ENCODE assay signal across 12 cellular contexts in genomic region chr18:9133225-9133624, GRCh38. TPM values are rescaled to one million over a fixed set of nuclear protein-coding genes. Genes with fewer than 3 reads are reported as not detected.
DNase-seq lines count a peak whose midpoint lies in the region; ATAC-seq, FAIRE-seq and TF ChIP-seq lines count a peak whose summit lies in the region.
"Had no signal": no experiment of that assay in that cellular context is flagged by ENCODE, and none has a peak within 500 bp of the region (broad histone marks: within the 10 kb centered on the region; RNA-seq: fewer than 3 reads in every experiment).

No MANE protein-coding gene starts in this region.

- H3K4me3 ChIP-seq in Karpas-422 (ENCODE audit: low read length) (no peak overlapping the region), bronchial epithelial cell (ENCODE audit: low read depth, low read length) (no peak overlapping the region), mucosa of descending colon (no peak overlapping the region)

- H3K4me1 Mint-ChIP-seq in Calu3 (ENCODE audit: low read depth, unreplicated experiment) (peaks cover 37% of the 10 kb centered on the region), nephron progenitor cell (peaks cover 18% of the 10 kb centered on the region)

- H3K4me3 Mint-ChIP-seq in Calu3 (ENCODE audit: low read depth, unreplicated experiment) (peak overlapping the region; percentile 3), nephron progenitor cell (no peak overlapping the region)
- H3K4me3 Mint-ChIP-seq: activated CD4-positive, alpha-beta T cell treated with anti-CD3 and anti-CD28 coated beads, Interleukin-2, amount 10 ng/mL, durations not matched to agents 7 days and 5 days had no signal

- H3K4me1 ChIP-seq in Karpas-422 (ENCODE audit: low read length) (peaks cover 40% of the 10 kb centered on the region), mucosa of descending colon (ENCODE audit: low read depth) (peaks cover 25% of the 10 kb centered on the region)

- peak overlapping the region; percentile 22; the same call in 1 of the 2 replicates for H3K27ac ChIP-seq in Karpas-422 (ENCODE audit: low read length)

- peaks cover 72% of the 10 kb centered on the region for H3K36me3 Mint-ChIP-seq in Calu3 (ENCODE audit: insufficient read depth, unreplicated experiment)
- H3K36me3 Mint-ChIP-seq in nephron progenitor cell (ENCODE audit: low read depth) = peaks cover 41% of the 10 kb centered on the region

- H2AFZ ChIP-seq in Karpas-422 (ENCODE audit: low read length) = no peak overlapping the region

- no peak for FAIRE-seq in bronchial epithelial cell (lab: Jason Lieb, UNC)
- FAIRE-seq: kidney had no signal

- peaks cover 48% of the 10 kb centered on the region for H3K36me3 ChIP-seq in Karpas-422 (ENCODE audit: insufficient read depth, low read length)
- peaks cover 3% of the 10 kb centered on the region for H3K36me3 ChIP-seq in bronchial epithelial cell (ENCODE audit: control insufficient read depth, insufficient read depth, low read length)
- peaks cover 13% of the 10 kb centered on the region for H3K36me3 ChIP-seq in mucosa of descending colon (ENCODE audit: low read depth)

- H3K9me3 ChIP-seq in Karpas-422 (ENCODE audit: low read length) (no peaks in the 10 kb centered on the region), mucosa of descending colon (no peaks in the 10 kb centered on the region)

- H3K27me3 Mint-ChIP-seq in Calu3 (ENCODE audit: unreplicated experiment) (no peaks in the 10 kb centered on the region), nephron progenitor cell (ENCODE audit: low read depth, poor library complexity) (peaks cover 2% of the 10 kb centered on the region)
- H3K27me3 Mint-ChIP-seq: activated CD4-positive, alpha-beta T cell treated with anti-CD3 and anti-CD28 coated beads, Interleukin-2, amount 10 ng/mL, durations not matched to agents 7 days and 5 days had no signal

- peaks cover 38% of the 10 kb centered on the region for H3K79me2 ChIP-seq in Karpas-422 (ENCODE audit: low read length)

- no TSS peak for BruUV-seq in Calu3 (replicated peaks; lab: Mats Ljungman, UMichigan)

- intact Hi-C loops in Calu3 (cut with micrococcal nuclease; ENCODE audit: unreplicated experiment) (loop anchor here (10.0 kb wide), 1 partner anchor 428 kb away; the partner anchor contains the start of gene MTCL1), mucosa of descending colon (cut with DNase I, micrococcal nuclease) (no loop called here)

- CTCF ChIA-PET in Calu3 (lab: Charles Lee) = no interaction called here

- peaks cover 8% of the 10 kb centered on the region; the same call in 1 of the 2 replicates for H4K20me1 ChIP-seq in Karpas-422 (ENCODE audit: insufficient read depth, low read depth, low read length)

- H3K27me3 ChIP-seq in Karpas-422 (ENCODE audit: low read length) (no peaks in the 10 kb centered on the region), bronchial epithelial cell (ENCODE audit: control insufficient read depth, insufficient read depth, low read length) (no peaks in the 10 kb centered on the region)

- H3K9ac ChIP-seq in Karpas-422 (ENCODE audit: low read length) = no peak overlapping the region

- H3K9me2 ChIP-seq in Karpas-422 (replicated peaks; ENCODE audit: insufficient read depth, low read length) = no peaks in the 10 kb centered on the region

- no peak for TF ChIP-seq CTCF in Calu3 (IDR thresholded peaks at IDR 0.05; ENCODE audit: unreplicated experiment)
- TF ChIP-seq CTCF in bronchial epithelial cell (IDR thresholded peaks at IDR 0.05; ENCODE audit: insufficient read depth, low read length, severe bottlenecking) = no peak
- no peak for TF ChIP-seq CTCF in nephron progenitor cell (IDR thresholded peaks at IDR 0.05)
- TF ChIP-seq CTCF in mucosa of descending colon (IDR thresholded peaks at IDR 0.05) = no peak

- no peak overlapping the region for H3K4me2 ChIP-seq in Karpas-422 (ENCODE audit: low read depth, low read length, poor library complexity, severe bottlenecking)

- H3K27ac Mint-ChIP-seq in Calu3 (ENCODE audit: unreplicated experiment) (peak overlapping the region; percentile 55), nephron progenitor cell (peak overlapping the region; percentile 58)
- H3K27ac Mint-ChIP-seq: activated CD4-positive, alpha-beta T cell treated with anti-CD3 and anti-CD28 coated beads, Interleukin-2, amount 10 ng/mL, durations not matched to agents 7 days and 5 days had no signal

- DNase-seq in Calu3 (no peak), Karpas-422 (no peak), bronchial epithelial cell (ENCODE audit: low read depth) (peak; percentile 53), nephron progenitor cell (no peak), mucosa of descending colon (no peak)
- DNase-seq: activated CD4-positive, alpha-beta T cell treated with anti-CD3 and anti-CD28 coated beads, Interleukin-2, amount 10 ng/mL, durations not matched to agents 7 days and 5 days; dermis blood vessel endothelial cell; KG1; kidney; NCI-H1930 had no signal

- ATAC-seq in mucosa of descending colon = no peak
- no peak for ATAC-seq in HG03097 (IDR thresholded peaks at IDR 0.05; ENCODE audit: low FRiP score, unreplicated experiment)
- no peak for ATAC-seq in HG03196 (IDR thresholded peaks at IDR 0.05; ENCODE audit: unreplicated experiment)

- H3K9me3 Mint-ChIP-seq in Calu3 (ENCODE audit: low read depth, unreplicated experiment) = no peaks in the 10 kb centered on the region
- no peaks in the 10 kb centered on the region for H3K9me3 Mint-ChIP-seq in nephron progenitor cell
- H3K9me3 Mint-ChIP-seq: activated CD4-positive, alpha-beta T cell treated with anti-CD3 and anti-CD28 coated beads, Interleukin-2, amount 10 ng/mL, durations not matched to agents 7 days and 5 days had no signal

RNA-seq across cellular contexts. Expression of gene ANKRD12, which starts 3.4 kb away (rescaled TPM):
- total RNA-seq in Calu3 (2022) = 36.3 and 40.7 TPM in 2 replicates
- total RNA-seq in Karpas-422 (2014; rRNA removed; shearing (Covaris generic); ENCODE audit: low replicate concordance) = 16.8 and 23.4 TPM in 2 replicates
- total RNA-seq in bronchial epithelial cell = 9.2 and 17.8 TPM in 2 replicates
- total RNA-seq in mucosa of descending colon = 100 to 1,000 TPM in 1 of 3 donors, 10 to 100 TPM in 2; 46.8 to 108 (median 63.6) TPM

RNA-seq across cellular contexts. Expression of gene NDUFV2, which starts 30.7 kb away (rescaled TPM):
- total RNA-seq in Calu3 (2022) (199 TPM in 2 replicates), bronchial epithelial cell (69.0 and 70.2 TPM in 2 replicates), mucosa of descending colon (100 to 1,000 TPM; 146 to 199 (median 163) TPM)
- total RNA-seq in Karpas-422 (2014; rRNA removed; shearing (Covaris generic); ENCODE audit: low replicate concordance) = 88.7 and 139 TPM in 2 replicates
